ENCODE assay signal across 23 cellular contexts in the genomic region with DNA sequence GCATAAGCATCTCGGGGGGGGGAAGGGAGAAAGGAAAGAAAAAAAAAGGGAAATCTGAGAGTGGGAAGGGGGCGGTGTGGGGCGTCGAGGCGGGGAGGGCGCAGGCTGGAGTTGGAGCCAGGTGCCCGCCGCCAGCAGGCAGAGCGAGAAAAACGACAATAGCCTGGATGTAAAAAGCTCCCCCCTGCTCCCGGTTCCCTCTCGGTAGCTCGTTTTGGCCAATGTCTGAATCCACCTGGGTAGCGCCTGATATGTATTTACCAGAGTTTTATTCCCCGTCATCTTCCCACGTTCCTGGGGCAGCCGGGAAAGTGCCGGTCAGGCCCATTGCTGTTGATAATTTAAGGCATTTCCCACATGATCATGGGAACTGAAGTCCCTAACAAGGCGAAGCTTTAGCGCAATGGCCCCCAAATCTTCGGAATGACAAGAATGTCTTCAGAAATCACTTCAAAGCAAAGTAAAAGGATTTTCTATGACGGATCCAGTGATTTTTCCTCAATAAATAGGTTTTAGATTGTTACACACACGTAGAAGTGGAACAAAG. TPM values are rescaled to one million over a fixed set of nuclear protein-coding genes. Genes with fewer than 3 reads are reported as not detected.
DNase-seq lines count a peak whose midpoint lies in the region; ATAC-seq and TF ChIP-seq lines count a peak whose summit lies in the region.
"Had no signal": no experiment of that assay in that cellular context is flagged by ENCODE, and none has a peak within 500 bp of the region (broad histone marks: within the 10 kb centered on the region; RNA-seq: fewer than 3 reads in every experiment).

No MANE protein-coding gene starts in this region.

- no peak overlapping the region for H4K91ac ChIP-seq in H9 (ENCODE audit: insufficient read length, low read depth, low read length)

- no peak overlapping the region for H2AFZ ChIP-seq in H9 (ENCODE audit: low read length)
- H2AFZ ChIP-seq in neural progenitor cell (replicated peaks), result no peak overlapping the region
- H2AFZ ChIP-seq: parathyroid adenoma had no signal

- H3K79me1 ChIP-seq in H9 (ENCODE audit: insufficient read depth, low read depth, low read length, poor library complexity, severe bottlenecking), result no peaks in the 10 kb centered on the region

- CTCF ChIA-PET in activated CD8-positive, alpha-beta memory T cell treated with anti-CD3 and anti-CD28 coated beads, Interleukin-2, amount 10 ng/mL, durations not matched to agents 7 days and 5 days (lab: Charles Lee), result interaction anchor here (1.7 kb wide), 1 partner anchor 9 kb away, joined by 3 read pairs; no protein-coding TSS in a partner anchor
- CTCF ChIA-PET in GM10248 (lab: Yijun Ruan, JAX), result interaction anchor here (1.0 kb wide), 1 partner anchor 11 kb away, joined by 3 read pairs; no protein-coding TSS in a partner anchor
- CTCF ChIA-PET in RWPE1 (lab: Yijun Ruan, JAX), result interaction anchor here (0.5 to 0.6 kb wide), 2 partner anchors 8 to 20 kb away, joined by 3 to 4 read pairs; no protein-coding TSS in a partner anchor

- no peak overlapping the region for H3K9ac ChIP-seq in H9 (ENCODE audit: extremely low read depth, insufficient read length, low read length)
- H3K9ac ChIP-seq in neural progenitor cell, result no peak overlapping the region
- H3K9ac ChIP-seq: parathyroid adenoma had no signal

- WGBS in H9 (ENCODE audit: extremely low coverage, insufficient read length, low lambda C conversion rate), result no CpG with 5 or more reads among the region's 23 CpGs

- no peak for ATAC-seq in activated CD8-positive, alpha-beta memory T cell treated with anti-CD3 and anti-CD28 coated beads, Interleukin-2, amount 10 ng/mL, durations not matched to agents 7 days and 5 days
- ATAC-seq in activated naive CD8-positive, alpha-beta T cell treated with anti-CD3 and anti-CD28 coated beads, Interleukin-2, amount 50 U/mL, for 24 hours, result no peak
- ATAC-seq in GM18858 (IDR thresholded peaks at IDR 0.05; ENCODE audit: unreplicated experiment), result no peak
- ATAC-seq: heart right ventricle; PC-3; stimulated activated memory B cell treated with anti-CD40 and anti-IgM and Interleukin-4, amounts not matched to agents 10 μg/mL and 1 μg/mL and 100 μg/mL, for 72 hours had no signal

- no peak overlapping the region for H2BK120ac ChIP-seq in H9 (ENCODE audit: low read depth, low read length, poor library complexity, severe bottlenecking)

- no peak for TF ChIP-seq CTCF in H9 (conservative IDR thresholded peaks at IDR 0.05)
- no peak for TF ChIP-seq CTCF in neural progenitor cell (IDR thresholded peaks at IDR 0.05)
- TF ChIP-seq CTCF in GM10248 (IDR thresholded peaks at IDR 0.05; ENCODE audit: control extremely low read depth, extremely low read depth, low read depth, missing control alignments), result no peak
- TF ChIP-seq CTCF in RWPE1 (conservative IDR thresholded peaks at IDR 0.05; ENCODE audit: low read depth), result no peak

- H3K27me3 ChIP-seq in H9 (ENCODE audit: insufficient read depth, low read length) (peaks cover 92% of the 10 kb centered on the region), neural progenitor cell (peaks cover 100% of the 10 kb centered on the region)

- H3K18ac ChIP-seq in H9 (ENCODE audit: insufficient read length, low read depth, low read length), result no peak overlapping the region

- H2BK12ac ChIP-seq in H9 (ENCODE audit: insufficient read length, low read depth, low read length), result no peak overlapping the region

- no peaks in the 10 kb centered on the region for H3K9me3 Mint-ChIP-seq in activated CD8-positive, alpha-beta memory T cell treated with anti-CD3 and anti-CD28 coated beads, Interleukin-2, amount 10 ng/mL, durations not matched to agents 7 days and 5 days (ENCODE audit: low read depth)
- peaks cover 2 to 13% of the 10 kb centered on the region in 2 experiments; a peak in 4 of 5 replicates for H3K9me3 Mint-ChIP-seq in H9
- peaks cover 8% of the 10 kb centered on the region for H3K9me3 Mint-ChIP-seq in activated naive CD8-positive, alpha-beta T cell treated with anti-CD3 and anti-CD28 coated beads, Interleukin-2, amount 50 U/mL, for 24 hours
- peaks cover 2% of the 10 kb centered on the region for H3K9me3 Mint-ChIP-seq in neural progenitor cell

- no peak overlapping the region for H2BK5ac ChIP-seq in H9 (ENCODE audit: insufficient read length, low read length)

- H3F3A ChIP-seq in neural progenitor cell (ENCODE audit: low read depth), result peaks cover 63% of the 10 kb centered on the region

- H3K79me2 ChIP-seq in H9 (ENCODE audit: insufficient read depth, low read length) (no peaks in the 10 kb centered on the region), neural progenitor cell (ENCODE audit: low read depth) (no peaks in the 10 kb centered on the region)
- H3K79me2 ChIP-seq: parathyroid adenoma had no signal

- no peak overlapping the region for H3K23ac ChIP-seq in H9 (ENCODE audit: insufficient read length, low read depth, low read length)

- no peak overlapping the region for H2BK20ac ChIP-seq in H9 (ENCODE audit: low read depth, low read length, poor library complexity, severe bottlenecking)

- H3K9me3 ChIP-seq in H9 (ENCODE audit: control insufficient read depth, low read depth, low read length) (no peaks in the 10 kb centered on the region), neural progenitor cell (ENCODE audit: low read depth) (no peaks in the 10 kb centered on the region)
- H3K9me3 ChIP-seq: heart right ventricle, tibial artery had no signal

- H4K20me1 ChIP-seq in H9 (ENCODE audit: control insufficient read depth, insufficient read depth, insufficient read length) (no peaks in the 10 kb centered on the region), neural progenitor cell (ENCODE audit: low read depth) (peaks cover 91% of the 10 kb centered on the region)

- H3K36me3 Mint-ChIP-seq in activated CD8-positive, alpha-beta memory T cell treated with anti-CD3 and anti-CD28 coated beads, Interleukin-2, amount 10 ng/mL, durations not matched to agents 7 days and 5 days, result peaks cover 14% of the 10 kb centered on the region
- H3K36me3 Mint-ChIP-seq in H9 (ENCODE audit: insufficient read depth in 1 of 3, low read depth in 3 of 3), result peaks cover 0 to 1% (median 0%) of the 10 kb centered on the region in 3 experiments; a peak in 1 of 7 replicates
- peaks cover 10% of the 10 kb centered on the region for H3K36me3 Mint-ChIP-seq in activated naive CD8-positive, alpha-beta T cell treated with anti-CD3 and anti-CD28 coated beads, Interleukin-2, amount 50 U/mL, for 24 hours (ENCODE audit: low read depth)
- no peaks in the 10 kb centered on the region for H3K36me3 Mint-ChIP-seq in neural progenitor cell
- H3K36me3 Mint-ChIP-seq: stimulated activated memory B cell treated with anti-CD40 and anti-IgM and Interleukin-4, amounts not matched to agents 10 μg/mL and 1 μg/mL and 100 μg/mL, for 72 hours had no signal

- H3K56ac ChIP-seq in H9 (ENCODE audit: insufficient read length, low read depth, low read length), result no peak overlapping the region

- peaks cover 93% of the 10 kb centered on the region for H3K27me3 Mint-ChIP-seq in activated CD8-positive, alpha-beta memory T cell treated with anti-CD3 and anti-CD28 coated beads, Interleukin-2, amount 10 ng/mL, durations not matched to agents 7 days and 5 days
- peaks cover 99% of the 10 kb centered on the region for H3K27me3 Mint-ChIP-seq in H9 (ENCODE audit: low read depth)
- H3K27me3 Mint-ChIP-seq in activated naive CD8-positive, alpha-beta T cell treated with anti-CD3 and anti-CD28 coated beads, Interleukin-2, amount 50 U/mL, for 24 hours, result peaks cover 88% of the 10 kb centered on the region
- H3K27me3 Mint-ChIP-seq in neural progenitor cell (ENCODE audit: insufficient read depth, low read depth), result peaks cover 92% of the 10 kb centered on the region

- H4K5ac ChIP-seq in H9 (ENCODE audit: insufficient read length, low read depth, low read length), result no peak overlapping the region

- no peak overlapping the region for H4K8ac ChIP-seq in H9 (replicated peaks; ENCODE audit: insufficient read length, low read depth, low read length)

- no peak overlapping the region for H3T11ph ChIP-seq in H9 (ENCODE audit: low read length)

- no peaks in the 10 kb centered on the region for H3K36me3 ChIP-seq in neural progenitor cell
- H3K36me3 ChIP-seq: heart right ventricle, tibial artery had no signal

- peaks cover 12% of the 10 kb centered on the region for H3K23me2 ChIP-seq in H9 (ENCODE audit: insufficient read length, low read depth, low read length, poor library complexity, severe bottlenecking)

- H3K4me2 ChIP-seq in H9 (ENCODE audit: insufficient read depth, insufficient read length, low read length) (peak overlapping the region; percentile 41), neural progenitor cell (peak overlapping the region; percentile 77)

- H3K4me3 ChIP-seq in neural progenitor cell, result no peak overlapping the region
- H3K4me3 ChIP-seq: heart right ventricle, tibial artery had no signal

- H3K14ac ChIP-seq in H9 (ENCODE audit: insufficient read depth, low read length), result no peak overlapping the region

- H3K4me1 ChIP-seq in H9 (ENCODE audit: insufficient read depth, low read length) (no peaks in the 10 kb centered on the region), neural progenitor cell (peaks cover 57% of the 10 kb centered on the region)
- H3K4me1 ChIP-seq: parathyroid adenoma had no signal

- H3K27ac Mint-ChIP-seq in activated CD8-positive, alpha-beta memory T cell treated with anti-CD3 and anti-CD28 coated beads, Interleukin-2, amount 10 ng/mL, durations not matched to agents 7 days and 5 days, result peak overlapping the region; percentile 69
- H3K27ac Mint-ChIP-seq in H9 (no peak overlapping the region), neural progenitor cell (no peak overlapping the region)
- H3K27ac Mint-ChIP-seq in activated naive CD8-positive, alpha-beta T cell treated with anti-CD3 and anti-CD28 coated beads, Interleukin-2, amount 50 U/mL, for 24 hours, result peak overlapping the region; percentile 62
- H3K27ac Mint-ChIP-seq: stimulated activated memory B cell treated with anti-CD40 and anti-IgM and Interleukin-4, amounts not matched to agents 10 μg/mL and 1 μg/mL and 100 μg/mL, for 72 hours had no signal

- peaks cover 23% of the 10 kb centered on the region for H3K4me1 Mint-ChIP-seq in activated CD8-positive, alpha-beta memory T cell treated with anti-CD3 and anti-CD28 coated beads, Interleukin-2, amount 10 ng/mL, durations not matched to agents 7 days and 5 days
- H3K4me1 Mint-ChIP-seq in H9 (peaks cover 21 to 67% of the 10 kb centered on the region in 2 experiments), neural progenitor cell (peaks cover 37% of the 10 kb centered on the region)
- H3K4me1 Mint-ChIP-seq in activated naive CD8-positive, alpha-beta T cell treated with anti-CD3 and anti-CD28 coated beads, Interleukin-2, amount 50 U/mL, for 24 hours, result peaks cover 33% of the 10 kb centered on the region

- H3K27ac ChIP-seq in H9 (ENCODE audit: insufficient read length, low read depth, low read length) (no peak overlapping the region), neural progenitor cell (no peak overlapping the region), RWPE1 (no peak overlapping the region)
- H3K27ac ChIP-seq: heart right ventricle, parathyroid adenoma, tibial artery had no signal

- H2BK15ac ChIP-seq in H9 (ENCODE audit: low read depth, low read length), result no peak overlapping the region

- H2AK5ac ChIP-seq in H9 (ENCODE audit: insufficient read length, low read length), result no peak overlapping the region

- H3K4me3 Mint-ChIP-seq in activated CD8-positive, alpha-beta memory T cell treated with anti-CD3 and anti-CD28 coated beads, Interleukin-2, amount 10 ng/mL, durations not matched to agents 7 days and 5 days, result no peak overlapping the region
- peak overlapping the region in 1 of 2 experiments; percentile 75; a peak in 3 of 5 replicates for H3K4me3 Mint-ChIP-seq in H9
- no peak overlapping the region for H3K4me3 Mint-ChIP-seq in activated naive CD8-positive, alpha-beta T cell treated with anti-CD3 and anti-CD28 coated beads, Interleukin-2, amount 50 U/mL, for 24 hours
- peak overlapping the region; percentile 45 for H3K4me3 Mint-ChIP-seq in neural progenitor cell
- H3K4me3 Mint-ChIP-seq: stimulated activated memory B cell treated with anti-CD40 and anti-IgM and Interleukin-4, amounts not matched to agents 10 μg/mL and 1 μg/mL and 100 μg/mL, for 72 hours had no signal

- no peak for DNase-seq in activated CD8-positive, alpha-beta memory T cell treated with anti-CD3 and anti-CD28 coated beads, Interleukin-2, amount 10 ng/mL, durations not matched to agents 7 days and 5 days
- no peak for DNase-seq in activated CD8-positive, alpha-beta memory T cell treated with anti-CD3 and anti-CD28 coated beads, Interleukin-2, amount 50 U/mL, for 4 hours
- DNase-seq in H9, result peak; percentile 50
- DNase-seq in activated naive CD8-positive, alpha-beta T cell treated with anti-CD3 and anti-CD28 coated beads, Interleukin-2, amount 50 U/mL, for 24 hours, result no peak
- peak; percentile 64 for DNase-seq in neural progenitor cell (ENCODE audit: low spot score)
- DNase-seq in GM10248 (ENCODE audit: extremely low spot score), result no peak
- DNase-seq in RWPE1 (ENCODE audit: low spot score), result no peak
- DNase-seq: activated CD4-positive, CD25-positive, alpha-beta regulatory T cell treated with anti-CD3 and anti-CD28 coated beads, Interleukin-2, amount 50 U/mL, for 72 hours; activated naive CD4-positive, alpha-beta T cell treated with Interleukin-2 at 50 U/mL for 16 hours; GOT3; heart right ventricle; NCI-H1092 treated with DMSO at 0.1 percent for 48 hours; NCI-H2171; PC-3; tibial artery had no signal

- H3K4ac ChIP-seq in H9 (ENCODE audit: low read depth, low read length), result no peak overlapping the region

- POLR2A ChIA-PET in GM10248 (lab: Yijun Ruan, JAX), result no interaction called here
- POLR2A ChIA-PET in RWPE1 (lab: Yijun Ruan, JAX; ENCODE audit: low non-redundant PET), result no interaction called here

RNA-seq across cellular contexts. Expression of a gene that starts 3.0 kb away (rescaled TPM):
- total RNA-seq in activated CD8-positive, alpha-beta memory T cell treated with anti-CD3 and anti-CD28 coated beads, Interleukin-2, amount 10 ng/mL, durations not matched to agents 7 days and 5 days, result under 1 TPM in 1 of 2 experiments, not detected in 1; 0.05 TPM
- not detected in 2 replicates for total RNA-seq in H9 (2021)
- not detected in 2 replicates for total RNA-seq in neural progenitor cell (ENCODE audit: low replicate concordance)
- total RNA-seq: heart right ventricle, HT-29, LHCN-M2, lung microvascular endothelial cell, myocyte, PC-3, SK-MEL-5 had no signal

Comparison
In these comparisons a context has a peak if more than half of its experiments do, and no peak if none do; other contexts are left out.
1. DNase-seq: peak in H9 (single experiment) and neural progenitor cell (single experiment); none in activated CD8-positive, alpha-beta memory T cell treated with anti-CD3 and anti-CD28 coated beads, Interleukin-2, amount 10 ng/mL, durations not matched to agents 7 days and 5 days (single experiment), activated CD8-positive, alpha-beta memory T cell treated with anti-CD3 and anti-CD28 coated beads, Interleukin-2, amount 50 U/mL, for 4 hours (single experiment), activated naive CD8-positive, alpha-beta T cell treated with anti-CD3 and anti-CD28 coated beads, Interleukin-2, amount 50 U/mL, for 24 hours (single experiment), GM10248 (single experiment) and RWPE1 (single experiment).
2. H3K27ac Mint-ChIP-seq: peak in activated CD8-positive, alpha-beta memory T cell treated with anti-CD3 and anti-CD28 coated beads, Interleukin-2, amount 10 ng/mL, durations not matched to agents 7 days and 5 days (single experiment) and activated naive CD8-positive, alpha-beta T cell treated with anti-CD3 and anti-CD28 coated beads, Interleukin-2, amount 50 U/mL, for 24 hours (single experiment); none in H9 (0 of 3) and neural progenitor cell (single experiment).